In genomic region chr3:38017445-38018295, GRCh38 we compare ENCODE assay signal across 1 cellular context.
TF ChIP-seq lines count a peak whose summit lies in the region.

No MANE protein-coding gene starts in this region.

TF ChIP-seq in HepG2, 621 proteins besides CTCF, POLR2A, EP300 and RAD21:
- 0 out of 2 replicates have a peak, but pooled peaks have one; percentile 10 for TF ChIP-seq ZFX (CRISPR knock-in tag; IDR thresholded peaks at IDR 0.05; ENCODE audit: low read depth)
- 0 out of 2 replicates have a peak, but pooled peaks have one; percentile 17 for TF ChIP-seq ZBTB7A (CRISPR knock-in tag; IDR thresholded peaks at IDR 0.05)
- TF ChIP-seq KDM5B (CRISPR knock-in tag; IDR thresholded peaks at IDR 0.05; ENCODE audit: borderline replicate concordance) = no peak
- TF ChIP-seq ZNF891 (CRISPR knock-in tag; IDR thresholded peaks at IDR 0.05) = no peak
- TF ChIP-seq ZNF687 (CRISPR knock-in tag; IDR thresholded peaks at IDR 0.05) = peak; percentile 68
- TF ChIP-seq PAXIP1 (CRISPR knock-in tag; conservative IDR thresholded peaks at IDR 0.05) = 0 out of 2 replicates have a peak, but pooled peaks have one; percentile 36
- no peak for TF ChIP-seq POGZ (CRISPR knock-in tag; IDR thresholded peaks at IDR 0.05)
- peak; percentile 73 for TF ChIP-seq ZNF770 (CRISPR knock-in tag; IDR thresholded peaks at IDR 0.05)
